ENCODE assay signal across 9 cellular contexts in the genomic region with DNA sequence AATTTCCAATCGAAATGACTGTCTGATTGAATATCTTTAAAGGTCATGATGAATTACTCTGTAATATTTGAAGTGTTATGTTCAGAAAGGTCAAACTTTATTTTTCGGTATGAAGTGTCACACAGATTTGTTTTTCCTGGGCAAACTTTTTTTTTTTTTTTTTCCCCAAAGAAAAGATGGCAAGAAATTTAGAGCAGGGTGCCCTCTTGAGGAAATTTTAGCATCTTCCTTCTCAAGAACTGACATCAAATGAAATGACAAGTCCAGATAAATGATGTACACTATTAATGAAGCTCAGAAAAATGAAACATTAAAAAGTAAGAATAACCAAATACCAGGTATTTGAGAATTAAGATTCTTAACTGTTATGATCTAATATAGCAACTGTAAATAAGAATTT.
DNase-seq lines count a peak whose midpoint lies in the region; ATAC-seq lines count a peak whose summit lies in the region.
"Had no signal": no experiment of that assay in that cellular context is flagged by ENCODE, and none has a peak within 500 bp of the region (broad histone marks: within the 10 kb centered on the region; RNA-seq: fewer than 3 reads in every experiment).

No MANE protein-coding gene starts in this region.

- H3K36me3 ChIP-seq in adipocyte (ENCODE audit: control insufficient read depth, insufficient read depth, low read length, severe bottlenecking) = peaks cover 7% of the 10 kb centered on the region

- H3K9me3 ChIP-seq in adipocyte (ENCODE audit: control insufficient read depth, low read length) = no peaks in the 10 kb centered on the region

- no peak overlapping the region for H3K9ac ChIP-seq in adipocyte (ENCODE audit: low read length)

- H3K27me3 ChIP-seq in adipocyte (replicated peaks; ENCODE audit: control insufficient read depth, insufficient read depth, low read length) = no peaks in the 10 kb centered on the region

- DNase-seq in AG20443 (ENCODE audit: low spot score) (peak; percentile 38), HS-5 (ENCODE audit: low read depth) (peak; percentile 22), adipocyte (ENCODE audit: low read depth) (peak; percentile 80), kidney tubule cell (ENCODE audit: low spot score) (peak; percentile 34), NCI-H345 (lab: John Stamatoyannopoulos, UW) (no peak), cortex of kidney (lab: John Stamatoyannopoulos, UW) (no peak)
- DNase-seq in activated CD8-positive, alpha-beta memory T cell treated with anti-CD3 and anti-CD28 coated beads for 24 hours = no peak
- DNase-seq: naive B cell had no signal

- H3K4me1 ChIP-seq in adipocyte (ENCODE audit: control insufficient read depth, insufficient read depth, low read length) = peaks cover 6% of the 10 kb centered on the region

- H3K4me3 ChIP-seq in adipocyte (ENCODE audit: low read length) = no peak overlapping the region

- ATAC-seq in HG03039 (IDR thresholded peaks at IDR 0.05; ENCODE audit: unreplicated experiment) = no peak

Comparison
In these comparisons a context has a peak if more than half of its experiments do, and no peak if none do; other contexts are left out.
1. DNase-seq: peak in AG20443 (single experiment), HS-5 (single experiment), adipocyte (single experiment) and kidney tubule cell (single experiment); none in NCI-H345 (single experiment), activated CD8-positive, alpha-beta memory T cell treated with anti-CD3 and anti-CD28 coated beads for 24 hours (single experiment) and cortex of kidney (single experiment).